20 cellular contexts compared by ENCODE assay signal in the genomic region with DNA sequence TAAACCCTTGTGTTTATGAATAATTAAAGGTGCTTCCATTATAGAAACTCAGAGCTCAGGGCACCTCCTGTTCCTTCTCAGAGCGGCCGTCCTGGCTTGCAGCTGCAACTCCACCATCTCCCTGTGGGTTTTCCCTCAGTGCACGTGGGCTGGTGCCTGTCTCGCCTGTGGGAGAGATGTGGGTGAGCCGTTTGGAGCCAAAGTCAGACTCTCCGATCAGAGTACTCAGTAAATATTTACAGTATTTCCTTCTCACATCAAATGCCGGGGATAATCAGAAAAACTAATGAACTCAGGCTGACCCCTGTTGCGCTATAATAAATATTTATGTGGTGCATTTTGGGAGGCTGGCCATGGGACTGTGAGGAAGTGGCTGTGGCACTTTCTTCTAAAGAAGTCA.
A peak's percentile ranks its signal among the peaks of the same experiment; 100 is the strongest.
DNase-seq lines count a peak whose midpoint lies in the region; ATAC-seq, FAIRE-seq and TF ChIP-seq lines count a peak whose summit lies in the region.
"Had no signal": no experiment of that assay in that cellular context is flagged by ENCODE, and none has a peak within 500 bp of the region (broad histone marks: within the 10 kb centered on the region; RNA-seq: fewer than 3 reads in every experiment).

No MANE protein-coding gene starts in this region.

- 31% methylated on average over 8 of the region's 8 CpGs for WGBS in liver
- WGBS in HepG2 (ENCODE audit: low lambda C conversion rate) = 17% methylated on average over 8 of the region's 8 CpGs
- WGBS in small intestine, 3 donors = 23 to 39% (median 29%) methylated on average over 8 of the region's 8 CpGs

- TF ChIP-seq CTCF in liver (IDR thresholded peaks at IDR 0.05; ENCODE audit: low read depth, low read length, missing input control) (no peak), HepG2 (CRISPR knock-in tag; IDR thresholded peaks at IDR 0.05) (no peak)

- ATAC-seq in HepG2 (no peak), GM19351 (IDR thresholded peaks at IDR 0.05; ENCODE audit: unreplicated experiment) (no peak), HG02981 (IDR thresholded peaks at IDR 0.05; ENCODE audit: unreplicated experiment) (no peak)
- ATAC-seq: CD8-positive, alpha-beta T cell; K562 had no signal

- TF ChIP-seq RAD21 in liver (IDR thresholded peaks at IDR 0.05) (peak; percentile 31 to 38), HepG2 (CRISPR knock-in tag; IDR thresholded peaks at IDR 0.05) (no peak)

- DNase-seq in HepG2 (ENCODE audit: low spot score) = no peak
- peak; percentile 24 for DNase-seq in left kidney (ENCODE audit: low read depth, low spot score)
- peak; percentile 10 for DNase-seq in small intestine
- no peak for DNase-seq in G401 (ENCODE audit: low spot score)
- DNase-seq: 8988T; CD8-positive, alpha-beta T cell; COR-L47; DMS153; DMS79 treated with DMSO at 0.1 percent for 48 hours; EL; GDM1 had no signal

- H4K20me1 ChIP-seq in HepG2 (ENCODE audit: insufficient read depth, low read length) = no peaks in the 10 kb centered on the region

- peaks cover 0 to 16% (median 5%) of the 10 kb centered on the region in 4 donors for H3K4me1 ChIP-seq in liver (ENCODE audit: control insufficient read depth in 4 of 4, insufficient read depth in 4 of 4, low read length in 3 of 4)
- no peaks in the 10 kb centered on the region for H3K4me1 ChIP-seq in HepG2 (ENCODE audit: insufficient read depth, low read length)
- H3K4me1 ChIP-seq in small intestine (ENCODE audit: control insufficient read depth in 2 of 2, insufficient read depth in 1 of 2, low read depth in 1 of 2, low read length in 1 of 2) = no peaks in the 10 kb centered on the region
- H3K4me1 ChIP-seq: HAP-1 had no signal

- POLR2A ChIA-PET in HepG2 (lab: Yijun Ruan, JAX) = no interaction called here

- TF ChIP-seq EP300 in HepG2 (IDR thresholded peaks at IDR 0.05; ENCODE audit: low read depth in 2 of 2, low read length in 2 of 2) (no peak), HepG2 (CRISPR knock-in tag; IDR thresholded peaks at IDR 0.05; ENCODE audit: borderline replicate concordance) (no peak)

- no peaks in the 10 kb centered on the region for H3K79me2 ChIP-seq in HepG2 (ENCODE audit: insufficient read depth, low read length)

- CTCF ChIA-PET in HepG2 (lab: Yijun Ruan, JAX; ENCODE audit: low intra/inter-chr PET ratio, low total read pairs) = no interaction called here

- H3K36me3 ChIP-seq in liver (ENCODE audit: control insufficient read depth in 4 of 4, insufficient read depth in 3 of 4, low read depth in 1 of 4, low read length in 3 of 4) (no peaks in the 10 kb centered on the region), HepG2 (replicated peaks in 1 of 2; ENCODE audit: control insufficient read depth in 1 of 2, insufficient read depth in 2 of 2, low read length in 2 of 2) (no peaks in the 10 kb centered on the region), small intestine (ENCODE audit: control insufficient read depth in 2 of 2, insufficient read depth in 2 of 2, low read length in 2 of 2) (no peaks in the 10 kb centered on the region)
- H3K36me3 ChIP-seq: HAP-1 had no signal

- intact Hi-C loops in HepG2 (cut with micrococcal nuclease; ENCODE audit: unreplicated experiment) = no loop called here

- H3K9me3 ChIP-seq in liver (ENCODE audit: control insufficient read depth in 4 of 4, low read length in 3 of 4) (no peaks in the 10 kb centered on the region), HepG2 (ENCODE audit: low read length) (no peaks in the 10 kb centered on the region), small intestine (ENCODE audit: control insufficient read depth, low read depth) (no peaks in the 10 kb centered on the region)
- H3K9me3 ChIP-seq: HAP-1 had no signal

- H3K27ac ChIP-seq in liver (ENCODE audit: low read depth in 1 of 2, low read length in 2 of 2) (no peak overlapping the region), HepG2 (ENCODE audit: extremely low read length, insufficient read depth, low read length) (no peak overlapping the region), small intestine (ENCODE audit: low read depth in 1 of 2, low read length in 1 of 2) (no peak overlapping the region)

- H3K9ac ChIP-seq in liver (ENCODE audit: low read depth in 1 of 2, low read length in 2 of 2) = no peak overlapping the region
- H3K9ac ChIP-seq in HepG2 (ENCODE audit: insufficient read depth, low read depth, low read length) = no peak overlapping the region

- H2AFZ ChIP-seq in HepG2 (ENCODE audit: low read length) = no peak overlapping the region

- no peak overlapping the region for H3K4me2 ChIP-seq in HepG2 (ENCODE audit: low read depth, low read length)

- no peak overlapping the region for H3K4me3 ChIP-seq in liver (ENCODE audit: low read depth in 1 of 3, low read length in 3 of 3)
- no peak overlapping the region for H3K4me3 ChIP-seq in HepG2 (replicated peaks in 1 of 3; ENCODE audit: insufficient read depth in 1 of 3, low read depth in 2 of 3, low read length in 3 of 3)
- H3K4me3 ChIP-seq in small intestine (ENCODE audit: low read depth in 1 of 2, low read length in 2 of 2) = no peak overlapping the region
- H3K4me3 ChIP-seq: HAP-1, K562 had no signal

- no TSS peak for BruUV-seq in HepG2 (replicated peaks; lab: Mats Ljungman, UMichigan)

- no peak for TF ChIP-seq POLR2A in HepG2 (IDR thresholded peaks at IDR 0.05; ENCODE audit: insufficient read depth in 1 of 2, low read depth in 2 of 2, low read length in 2 of 2)

- H3K27me3 ChIP-seq in liver (ENCODE audit: control insufficient read depth in 4 of 4, insufficient read depth in 4 of 4, low read length in 3 of 4) = no peaks in the 10 kb centered on the region
- H3K27me3 ChIP-seq in HepG2 (ENCODE audit: control insufficient read depth in 1 of 2, insufficient read depth in 2 of 2, low read length in 2 of 2) = peaks cover 0 to 33% of the 10 kb centered on the region in 2 experiments; a peak in 4 of 5 replicates
- H3K27me3 ChIP-seq in small intestine (ENCODE audit: control insufficient read depth in 2 of 2, insufficient read depth in 2 of 2, low read length in 2 of 2) = peaks cover 0 to 2% of the 10 kb centered on the region in 2 donors

- no peak for FAIRE-seq in HepG2 (lab: Jason Lieb, UNC)
- no peak for FAIRE-seq in small intestine (lab: Jason Lieb, UNC)
- FAIRE-seq: D721Med, GM12892, H1, HTR-8/SVneo, K562 had no signal

- in situ Hi-C loops in HepG2 (cut with HindIII; ENCODE audit: extremely low pct_ligation_motif_present, low pct_unique_long_range_greater_than_20kb) = no loop called here
- in situ Hi-C loops in G401 (cut with HindIII; ENCODE audit: low sequenced_read_pairs) = no loop called here

TF ChIP-seq in liver, 16 proteins besides CTCF, POLR2A, EP300 and RAD21 (continues in another document):
- TF ChIP-seq SP1 (IDR thresholded peaks at IDR 0.05) = peak; percentile 27
- peak in 1 of 2 donors; percentile 44 for TF ChIP-seq JUND (IDR thresholded peaks at IDR 0.05)
- TF ChIP-seq HNF4A (conservative IDR thresholded peaks at IDR 0.05) = peak in 1 of 2 donors; percentile 65
- peak; percentile 18 for TF ChIP-seq YY1 (IDR thresholded peaks at IDR 0.05)
- peak; percentile 10 for TF ChIP-seq FOXA1 (IDR thresholded peaks at IDR 0.05)
- no peak for TF ChIP-seq FOXA2 (IDR thresholded peaks at IDR 0.05)
- TF ChIP-seq ZBTB33 (IDR thresholded peaks at IDR 0.05) = no peak
- no peak for TF ChIP-seq GABPA (IDR thresholded peaks at IDR 0.05 in 1 of 2, conservative IDR thresholded peaks at IDR 0.05 in 1 of 2)

TF ChIP-seq in HepG2, 621 proteins besides CTCF, POLR2A, EP300 and RAD21 (continues in another document):
- TF ChIP-seq, protein P1, sequence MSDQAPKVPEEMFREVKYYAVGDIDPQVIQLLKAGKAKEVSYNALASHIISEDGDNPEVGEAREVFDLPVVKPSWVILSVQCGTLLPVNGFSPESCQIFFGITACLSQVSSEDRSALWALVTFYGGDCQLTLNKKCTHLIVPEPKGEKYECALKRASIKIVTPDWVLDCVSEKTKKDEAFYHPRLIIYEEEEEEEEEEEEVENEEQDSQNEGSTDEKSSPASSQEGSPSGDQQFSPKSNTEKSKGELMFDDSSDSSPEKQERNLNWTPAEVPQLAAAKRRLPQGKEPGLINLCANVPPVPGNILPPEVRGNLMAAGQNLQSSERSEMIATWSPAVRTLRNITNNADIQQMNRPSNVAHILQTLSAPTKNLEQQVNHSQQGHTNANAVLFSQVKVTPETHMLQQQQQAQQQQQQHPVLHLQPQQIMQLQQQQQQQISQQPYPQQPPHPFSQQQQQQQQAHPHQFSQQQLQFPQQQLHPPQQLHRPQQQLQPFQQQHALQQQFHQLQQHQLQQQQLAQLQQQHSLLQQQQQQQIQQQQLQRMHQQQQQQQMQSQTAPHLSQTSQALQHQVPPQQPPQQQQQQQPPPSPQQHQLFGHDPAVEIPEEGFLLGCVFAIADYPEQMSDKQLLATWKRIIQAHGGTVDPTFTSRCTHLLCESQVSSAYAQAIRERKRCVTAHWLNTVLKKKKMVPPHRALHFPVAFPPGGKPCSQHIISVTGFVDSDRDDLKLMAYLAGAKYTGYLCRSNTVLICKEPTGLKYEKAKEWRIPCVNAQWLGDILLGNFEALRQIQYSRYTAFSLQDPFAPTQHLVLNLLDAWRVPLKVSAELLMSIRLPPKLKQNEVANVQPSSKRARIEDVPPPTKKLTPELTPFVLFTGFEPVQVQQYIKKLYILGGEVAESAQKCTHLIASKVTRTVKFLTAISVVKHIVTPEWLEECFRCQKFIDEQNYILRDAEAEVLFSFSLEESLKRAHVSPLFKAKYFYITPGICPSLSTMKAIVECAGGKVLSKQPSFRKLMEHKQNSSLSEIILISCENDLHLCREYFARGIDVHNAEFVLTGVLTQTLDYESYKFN (CRISPR knock-in tag; conservative IDR thresholded peaks at IDR 0.05) = no peak
- TF ChIP-seq HMGA1 (CRISPR knock-in tag; conservative IDR thresholded peaks at IDR 0.05) (no peak), ZNF451 (CRISPR knock-in tag; IDR thresholded peaks at IDR 0.05) (no peak), NR2C2 (CRISPR knock-in tag; IDR thresholded peaks at IDR 0.05; ENCODE audit: borderline replicate concordance) (no peak), SALL1 (CRISPR knock-in tag; IDR thresholded peaks at IDR 0.05) (no peak), NFE2L2 (IDR thresholded peaks at IDR 0.05; ENCODE audit: low read length) (no peak)
- TF ChIP-seq, protein P2, sequence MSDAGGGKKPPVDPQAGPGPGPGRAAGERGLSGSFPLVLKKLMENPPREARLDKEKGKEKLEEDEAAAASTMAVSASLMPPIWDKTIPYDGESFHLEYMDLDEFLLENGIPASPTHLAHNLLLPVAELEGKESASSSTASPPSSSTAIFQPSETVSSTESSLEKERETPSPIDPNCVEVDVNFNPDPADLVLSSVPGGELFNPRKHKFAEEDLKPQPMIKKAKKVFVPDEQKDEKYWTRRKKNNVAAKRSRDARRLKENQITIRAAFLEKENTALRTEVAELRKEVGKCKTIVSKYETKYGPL (CRISPR knock-in tag; IDR thresholded peaks at IDR 0.05) = no peak

Comparison
In these comparisons a context has a peak if more than half of its experiments do, and no peak if none do; other contexts are left out.
1. DNase-seq: peak in left kidney (single experiment) and small intestine (single experiment); none in HepG2 (single experiment) and G401 (single experiment).